Comparison of ENCODE assay signal across 1 cellular context in genomic region chr5:114435220-114435481, GRCh38.
TF ChIP-seq lines count a peak whose summit lies in the region.

No MANE protein-coding gene starts in this region.

TF ChIP-seq in GM12878, 131 proteins besides CTCF, POLR2A, EP300 and RAD21 (continued from another document):
- TF ChIP-seq PRDM15 (CRISPR knock-in tag; IDR thresholded peaks at IDR 0.05) = no peak
- TF ChIP-seq IKZF2 (IDR thresholded peaks at IDR 0.05) = peak; percentile 51 to 52; a peak in 3 of 4 replicates
- TF ChIP-seq BHLHE40 (IDR thresholded peaks at IDR 0.05; ENCODE audit: borderline replicate concordance in 1 of 2, low read depth in 2 of 2, low read length in 1 of 2) = 0 out of 4 replicates have a peak, but pooled peaks of 1 of the 2 experiments have one; percentile 13
